8 cellular contexts compared by ENCODE assay signal in the genomic region with DNA sequence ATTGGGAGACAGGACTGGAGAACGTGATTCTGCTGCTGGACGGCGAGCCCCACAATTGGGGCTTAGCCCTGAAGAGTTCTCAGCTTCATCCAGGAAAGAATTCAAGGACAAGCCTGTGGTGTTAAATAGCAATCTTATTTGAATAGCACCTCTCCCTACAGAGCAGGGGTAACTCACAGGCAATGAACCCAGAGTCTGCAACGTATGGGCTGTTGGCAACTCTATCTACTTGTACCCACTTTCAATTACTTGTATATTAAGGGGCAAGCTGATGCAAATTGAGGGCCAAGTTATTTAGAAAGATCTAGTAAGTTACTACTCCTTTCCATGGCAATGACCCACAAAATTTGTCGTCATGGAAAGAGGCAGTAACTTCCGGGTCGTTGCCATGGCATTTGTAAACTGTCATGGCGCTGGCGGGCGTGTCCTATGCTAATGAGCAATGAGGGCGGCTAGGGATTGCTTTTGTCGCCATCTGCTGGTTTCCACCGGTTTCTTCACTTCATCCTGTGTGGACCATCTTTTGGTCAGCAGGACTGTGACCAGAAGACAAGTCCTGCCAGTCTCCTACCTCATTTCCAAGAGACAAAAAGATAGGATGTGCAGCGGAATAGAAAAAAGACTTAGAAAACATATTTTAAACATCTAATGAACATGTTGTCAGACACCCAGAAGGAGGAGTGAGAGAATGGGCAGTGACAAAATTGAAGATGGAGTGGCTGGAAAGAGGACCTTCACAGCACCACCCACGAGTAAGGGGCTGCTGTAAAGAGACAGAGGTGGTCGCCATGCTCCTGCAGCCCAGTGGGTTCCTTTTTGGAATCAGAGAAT. TPM values are rescaled to one million over a fixed set of nuclear protein-coding genes. Genes with fewer than 3 reads are reported as not detected.
A peak's percentile ranks its signal among the peaks of the same experiment; 100 is the strongest.
DNase-seq lines count a peak whose midpoint lies in the region; ATAC-seq and TF ChIP-seq lines count a peak whose summit lies in the region.

No MANE protein-coding gene starts in this region.

- ATAC-seq in GM21576 (IDR thresholded peaks at IDR 0.05; ENCODE audit: unreplicated experiment): peak; percentile 91

- no peaks in the 10 kb centered on the region for H3K36me3 ChIP-seq in OCI-LY3 (replicated peaks; ENCODE audit: low read depth, low read length)

- H3K27ac ChIP-seq in OCI-LY3 (ENCODE audit: low read length) (peak overlapping the region; percentile 65), epithelial cell of prostate (no peak overlapping the region)

- peak overlapping the region; percentile 90 for H3K4me2 ChIP-seq in OCI-LY3 (ENCODE audit: low read length)

- peak; percentile 95 for TF ChIP-seq CTCF in OCI-LY3 (IDR thresholded peaks at IDR 0.05; ENCODE audit: low read depth, low read length)

- DNase-seq in DMS 273 (lab: John Stamatoyannopoulos, UW; ENCODE audit: unreplicated experiment) (peak; percentile 94), HuH-7.5 (ENCODE audit: low spot score) (peak; percentile 71), activated T-cell treated with anti-CD3 and anti-CD28 coated beads for 1 hour (ENCODE audit: low read depth) (peak; percentile 90), epithelial cell of prostate (ENCODE audit: low read depth, low spot score) (peak; percentile 45), mucosa of gallbladder (ENCODE audit: low spot score) (peak; percentile 97)
- peak; percentile 87 to 94 for DNase-seq in stimulated activated CD8-positive, alpha-beta memory T cell treated with anti-CD3 and anti-CD28 coated beads, Interleukin-4, amount 100 ng/mL, for 4 hours (ENCODE audit: low read depth in 2 of 2, low spot score in 1 of 2)

- H3K27me3 ChIP-seq in OCI-LY3 (ENCODE audit: low read depth, low read length): no peaks in the 10 kb centered on the region

- H4K20me1 ChIP-seq in OCI-LY3 (ENCODE audit: insufficient read depth, low read length): no peaks in the 10 kb centered on the region

- no peaks in the 10 kb centered on the region for H3K9me3 ChIP-seq in OCI-LY3 (ENCODE audit: insufficient read depth, low read length)

- H3K4me3 ChIP-seq in OCI-LY3 (ENCODE audit: low read length): peak overlapping the region; percentile 63

- H2AFZ ChIP-seq in OCI-LY3 (ENCODE audit: low read depth, low read length): peak overlapping the region; percentile 98

- H3K79me2 ChIP-seq in OCI-LY3 (ENCODE audit: low read length): no peaks in the 10 kb centered on the region

- H3K4me1 ChIP-seq in OCI-LY3 (ENCODE audit: low read length): peaks cover 52% of the 10 kb centered on the region

- peak overlapping the region; percentile 54 for H3K9ac ChIP-seq in OCI-LY3 (ENCODE audit: low read length)

RNA-seq across cellular contexts. Expression of a gene that starts 45.8 kb away (rescaled TPM):
- total RNA-seq in mucosa of gallbladder: 60.4 TPM

RNA-seq across cellular contexts. Expression of a gene that starts 49.2 kb away (rescaled TPM):
- 13.1 TPM for total RNA-seq in mucosa of gallbladder

RNA-seq across cellular contexts. Expression of a gene that starts 49.2 kb away (rescaled TPM):
- 21.8 TPM for total RNA-seq in mucosa of gallbladder

Comparison
In these comparisons a context has a peak if more than half of its experiments do, and no peak if none do; other contexts are left out.
1. DNase-seq: peak in every context shown above with its lines; median percentile 97 in mucosa of gallbladder; 94 in DMS 273; 90 in stimulated activated CD8-positive, alpha-beta memory T cell treated with anti-CD3 and anti-CD28 coated beads, Interleukin-4, amount 100 ng/mL, for 4 hours; 90 in activated T-cell treated with anti-CD3 and anti-CD28 coated beads for 1 hour; 71 in HuH-7.5; 45 in epithelial cell of prostate.